1 cellular context compared by ENCODE assay signal in genomic region chr15:84747423-84748273, GRCh38.
TF ChIP-seq lines count a peak whose summit lies in the region.

No MANE protein-coding gene starts in this region.

TF ChIP-seq in HepG2, 621 proteins besides CTCF, POLR2A, EP300 and RAD21 (continued from another document and continues in another):
- peak; percentile 22; the same call in 1 of the 2 replicates for TF ChIP-seq ZNF276 (CRISPR knock-in tag; IDR thresholded peaks at IDR 0.05; ENCODE audit: low read depth)
- TF ChIP-seq ZSCAN29 (CRISPR knock-in tag; conservative IDR thresholded peaks at IDR 0.05): no peak
- TF ChIP-seq MED8 (CRISPR knock-in tag; IDR thresholded peaks at IDR 0.05; ENCODE audit: insufficient replicate concordance): peak; percentile 58
- TF ChIP-seq ZNF841 (CRISPR knock-in tag; IDR thresholded peaks at IDR 0.05; ENCODE audit: borderline replicate concordance): no peak
- TF ChIP-seq ZMYM4 (CRISPR knock-in tag; IDR thresholded peaks at IDR 0.05): 0 out of 2 replicates have a peak, but pooled peaks have one; percentile 9
- TF ChIP-seq PHF20 (CRISPR knock-in tag; IDR thresholded peaks at IDR 0.05): no peak
- TF ChIP-seq PHB2 (IDR thresholded peaks at IDR 0.05; ENCODE audit: partially characterized antibody): no peak
- TF ChIP-seq ZBTB3 (CRISPR knock-in tag; IDR thresholded peaks at IDR 0.05; ENCODE audit: borderline replicate concordance, low read depth): no peak
- TF ChIP-seq RARG (CRISPR knock-in tag; IDR thresholded peaks at IDR 0.05; ENCODE audit: low read depth): no peak
- TF ChIP-seq ZNF816 (CRISPR knock-in tag; IDR thresholded peaks at IDR 0.05; ENCODE audit: borderline replicate concordance): no peak
- TF ChIP-seq RFX5 (IDR thresholded peaks at IDR 0.05; ENCODE audit: low read depth, low read length): no peak
- TF ChIP-seq CEBPB (IDR thresholded peaks at IDR 0.05; ENCODE audit: borderline replicate concordance, low read depth, low read length): no peak
- TF ChIP-seq ZNF33A (CRISPR knock-in tag; IDR thresholded peaks at IDR 0.05; ENCODE audit: borderline replicate concordance): no peak
- no peak for TF ChIP-seq ZNF101 (CRISPR knock-in tag; IDR thresholded peaks at IDR 0.05; ENCODE audit: borderline replicate concordance, low read depth)
- peak; percentile 70; the same call in 1 of the 2 replicates for TF ChIP-seq ARNT2 (CRISPR knock-in tag; IDR thresholded peaks at IDR 0.05; ENCODE audit: low read depth)
- TF ChIP-seq SKIL (CRISPR knock-in tag; IDR thresholded peaks at IDR 0.05; ENCODE audit: borderline replicate concordance): no peak
- no peak for TF ChIP-seq ZNF570 (CRISPR knock-in tag; IDR thresholded peaks at IDR 0.05; ENCODE audit: borderline replicate concordance)
- no peak for TF ChIP-seq ZNF225 (CRISPR knock-in tag; IDR thresholded peaks at IDR 0.05)
- TF ChIP-seq ZNF17 (CRISPR knock-in tag; IDR thresholded peaks at IDR 0.05): no peak
- no peak for TF ChIP-seq RNF219 (CRISPR knock-in tag; IDR thresholded peaks at IDR 0.05)
- no peak for TF ChIP-seq ARID3A (IDR thresholded peaks at IDR 0.05; ENCODE audit: low read depth, low read length)
- TF ChIP-seq ZBTB7A (CRISPR knock-in tag; IDR thresholded peaks at IDR 0.05): no peak
- no peak for TF ChIP-seq TBX3 (IDR thresholded peaks at IDR 0.05; ENCODE audit: borderline replicate concordance)
- no peak for TF ChIP-seq SALL2 (CRISPR knock-in tag; IDR thresholded peaks at IDR 0.05)
- no peak for TF ChIP-seq TEF (CRISPR knock-in tag; IDR thresholded peaks at IDR 0.05)
- TF ChIP-seq RNF2 (conservative IDR thresholded peaks at IDR 0.05; ENCODE audit: low read depth): no peak
- TF ChIP-seq ZXDC (CRISPR knock-in tag; IDR thresholded peaks at IDR 0.05): no peak
- no peak; the same call in 1 of the 2 replicates for TF ChIP-seq ZNF773 (CRISPR knock-in tag; IDR thresholded peaks at IDR 0.05; ENCODE audit: borderline replicate concordance)
- TF ChIP-seq PLRG1 (conservative IDR thresholded peaks at IDR 0.05): no peak
- TF ChIP-seq GTF3A (CRISPR knock-in tag; conservative IDR thresholded peaks at IDR 0.05): no peak
- TF ChIP-seq ZNF275 (CRISPR knock-in tag; IDR thresholded peaks at IDR 0.05; ENCODE audit: borderline replicate concordance): no peak
- no peak for TF ChIP-seq ZSCAN9 (CRISPR knock-in tag; IDR thresholded peaks at IDR 0.05; ENCODE audit: borderline replicate concordance)
- TF ChIP-seq TAF15 (IDR thresholded peaks at IDR 0.05; ENCODE audit: low read depth, low read length, poor library complexity, severe bottlenecking): no peak
- TF ChIP-seq PBX3 (CRISPR knock-in tag; IDR thresholded peaks at IDR 0.05; ENCODE audit: borderline replicate concordance): no peak
- TF ChIP-seq ZNF724P (CRISPR knock-in tag; IDR thresholded peaks at IDR 0.05; ENCODE audit: borderline replicate concordance): no peak
- 0 out of 2 replicates have a peak, but pooled peaks have one; percentile 52 for TF ChIP-seq DMTF1 (CRISPR knock-in tag; IDR thresholded peaks at IDR 0.05)
- TF ChIP-seq ZBTB42 (CRISPR knock-in tag; IDR thresholded peaks at IDR 0.05): no peak
- TF ChIP-seq KLF16 (CRISPR knock-in tag; IDR thresholded peaks at IDR 0.05): no peak
- TF ChIP-seq ZNF879 (CRISPR knock-in tag; IDR thresholded peaks at IDR 0.05): no peak
- TF ChIP-seq HES4 (CRISPR knock-in tag; IDR thresholded peaks at IDR 0.05; ENCODE audit: borderline replicate concordance): peak; percentile 31; the same call in 1 of the 2 replicates
- TF ChIP-seq RFXANK (CRISPR knock-in tag; IDR thresholded peaks at IDR 0.05): no peak
- TF ChIP-seq ZNF589 (CRISPR knock-in tag; conservative IDR thresholded peaks at IDR 0.05): no peak
- TF ChIP-seq SSRP1 (CRISPR knock-in tag; IDR thresholded peaks at IDR 0.05): no peak
- TF ChIP-seq MTA1 (CRISPR knock-in tag; IDR thresholded peaks at IDR 0.05; ENCODE audit: borderline replicate concordance): 0 out of 2 replicates have a peak, but pooled peaks have one; percentile 51
- peak; percentile 75; the same call in 1 of the 2 replicates for TF ChIP-seq THAP9 (CRISPR knock-in tag; IDR thresholded peaks at IDR 0.05; ENCODE audit: borderline replicate concordance)
